In the genomic region with DNA sequence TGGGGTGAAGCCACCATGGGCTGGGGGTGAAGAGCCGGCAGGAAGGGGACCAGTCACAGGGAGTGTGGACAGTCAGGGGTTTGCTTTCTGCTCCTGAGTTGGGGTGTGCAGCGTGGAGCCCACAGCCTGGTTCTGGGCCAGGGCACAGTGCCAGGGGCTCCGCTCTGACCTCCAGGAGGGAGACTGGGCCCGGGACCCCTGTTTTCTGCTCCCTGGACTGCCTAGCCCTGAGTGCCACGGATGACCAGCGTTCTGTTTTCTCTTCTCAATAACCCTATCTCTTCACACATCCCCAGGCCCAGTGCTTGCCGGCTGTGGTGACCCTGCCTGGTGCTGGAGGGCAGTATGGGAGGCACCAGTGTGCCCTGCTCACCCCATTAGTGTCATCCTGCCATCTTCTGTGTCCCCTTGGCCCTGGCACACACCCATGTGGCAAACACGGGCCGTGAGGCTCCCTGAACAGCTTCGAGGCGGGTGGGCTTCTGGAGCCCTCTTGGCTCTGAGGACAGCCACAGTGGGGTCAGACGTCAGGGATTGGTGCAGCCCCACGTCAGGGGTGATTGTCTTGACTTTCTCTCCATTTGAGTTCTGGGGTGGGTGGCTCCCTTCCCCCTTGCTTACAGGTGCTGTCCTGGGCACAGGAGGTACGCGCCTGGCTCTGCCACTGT, we compare ENCODE assay signal across 16 cellular contexts. TPM values are rescaled to one million over a fixed set of nuclear protein-coding genes. Genes with fewer than 3 reads are reported as not detected.
A peak's percentile ranks its signal among the peaks of the same experiment; 100 is the strongest.
DNase-seq lines count a peak whose midpoint lies in the region; ATAC-seq and TF ChIP-seq lines count a peak whose summit lies in the region.
"Had no signal": no experiment of that assay in that cellular context is flagged by ENCODE, and none has a peak within 500 bp of the region (broad histone marks: within the 10 kb centered on the region; RNA-seq: fewer than 3 reads in every experiment).

No MANE protein-coding gene starts in this region.

- H2AFZ ChIP-seq in SK-N-SH (ENCODE audit: low read depth) (no peak overlapping the region), H9 (ENCODE audit: low read length) (no peak overlapping the region)

- no peak overlapping the region for H3K27ac ChIP-seq in SK-N-SH (ENCODE audit: low read depth in 2 of 2, low read length in 1 of 2)
- H3K27ac ChIP-seq in H9 (ENCODE audit: insufficient read length, low read depth, low read length), result no peak overlapping the region

- H3K4me2 ChIP-seq in SK-N-SH (no peak overlapping the region), H9 (ENCODE audit: insufficient read depth, insufficient read length, low read length) (no peak overlapping the region)
- H3K4me2 ChIP-seq: smooth muscle cell had no signal

- peaks cover 13% of the 10 kb centered on the region for H3F3A ChIP-seq in SK-N-SH (replicated peaks; ENCODE audit: insufficient read depth)

- DNase-seq in SK-N-SH (peak; percentile 13), H9 (no peak), NOMO-1 treated with DMSO at 0.1 percent for 48 hours (lab: John Stamatoyannopoulos, UW; ENCODE audit: unreplicated experiment) (no peak), Caco-2 (no peak)
- DNase-seq: activated CD4-positive, CD25-positive, alpha-beta regulatory T cell; head of caudate nucleus; KG1; NCI-H748 treated with DMSO at 0.1 percent for 48 hours; occipital lobe had no signal

- peaks cover 5 to 19% of the 10 kb centered on the region in 2 experiments for H3K36me3 ChIP-seq in SK-N-SH (replicated peaks in 1 of 2; ENCODE audit: control insufficient read depth in 1 of 2, insufficient read depth in 2 of 2, low read length in 1 of 2)
- H3K36me3 ChIP-seq in Caco-2 (ENCODE audit: control insufficient read depth, insufficient read depth, low read length), result peaks cover 4% of the 10 kb centered on the region

- CTCF ChIA-PET in SK-N-SH (lab: Yijun Ruan, JAX) (interaction anchor here (1.0 kb wide), 1 partner anchor 10 kb away, joined by 5 read pairs; the partner anchor contains the start of gene AMDHD2), Caco-2 (lab: Charles Lee) (no interaction called here)

- H2BK12ac ChIP-seq in H9 (ENCODE audit: insufficient read length, low read depth, low read length), result no peak overlapping the region

- peaks cover 10% of the 10 kb centered on the region for H3K23me2 ChIP-seq in H9 (ENCODE audit: insufficient read length, low read depth, low read length, poor library complexity, severe bottlenecking)

- no peak overlapping the region for H4K91ac ChIP-seq in H9 (ENCODE audit: insufficient read length, low read depth, low read length)

- H3K27ac Mint-ChIP-seq in H9 (peak overlapping the region in 1 of 3 experiments; percentile 76; a peak in 1 of 7 replicates), nephron (no peak overlapping the region), Caco-2 (ENCODE audit: unreplicated experiment) (no peak overlapping the region)
- peak overlapping the region; percentile 97 for H3K27ac Mint-ChIP-seq in dendritic cell treated with granulocyte-macrophage colony-stimulating factor and Interleukin-4, amounts not matched to agents 40 ng/mL and 50 ng/mL, for 4 days

- H2AK5ac ChIP-seq in H9 (ENCODE audit: insufficient read length, low read length), result no peak overlapping the region

- H2BK5ac ChIP-seq in H9 (ENCODE audit: insufficient read length, low read length), result no peak overlapping the region

- H3K4me1 ChIP-seq in SK-N-SH (ENCODE audit: control insufficient read depth in 1 of 2, insufficient read depth in 2 of 2, low read depth in 1 of 2, low read length in 1 of 2) (peaks cover 0 to 8% of the 10 kb centered on the region in 2 experiments; a peak in 2 of 4 replicates), H9 (ENCODE audit: insufficient read depth, low read length) (no peaks in the 10 kb centered on the region), Caco-2 (peaks cover 5% of the 10 kb centered on the region)

- peaks cover 4% of the 10 kb centered on the region; the same call in 1 of the 2 replicates for H3K27me3 Mint-ChIP-seq in H9 (ENCODE audit: low read depth)
- no peaks in the 10 kb centered on the region for H3K27me3 Mint-ChIP-seq in dendritic cell treated with granulocyte-macrophage colony-stimulating factor and Interleukin-4, amounts not matched to agents 40 ng/mL and 50 ng/mL, for 4 days
- H3K27me3 Mint-ChIP-seq in nephron (ENCODE audit: low read depth), result no peaks in the 10 kb centered on the region
- H3K27me3 Mint-ChIP-seq in Caco-2 (ENCODE audit: insufficient read depth, unreplicated experiment), result no peaks in the 10 kb centered on the region

- no peak overlapping the region for H3K14ac ChIP-seq in H9 (ENCODE audit: insufficient read depth, low read length)

- no peaks in the 10 kb centered on the region for H3K79me2 ChIP-seq in SK-N-SH (ENCODE audit: insufficient read depth)
- H3K79me2 ChIP-seq in H9 (ENCODE audit: insufficient read depth, low read length), result no peaks in the 10 kb centered on the region

- H3K23ac ChIP-seq in H9 (ENCODE audit: insufficient read length, low read depth, low read length), result no peak overlapping the region

- peaks cover 4 to 26% (median 9%) of the 10 kb centered on the region in 3 experiments; a peak in 6 of 7 replicates for H3K36me3 Mint-ChIP-seq in H9 (ENCODE audit: insufficient read depth in 1 of 3, low read depth in 3 of 3)
- peaks cover 66% of the 10 kb centered on the region for H3K36me3 Mint-ChIP-seq in dendritic cell treated with granulocyte-macrophage colony-stimulating factor and Interleukin-4, amounts not matched to agents 40 ng/mL and 50 ng/mL, for 4 days (ENCODE audit: low read depth)
- no peaks in the 10 kb centered on the region for H3K36me3 Mint-ChIP-seq in nephron (ENCODE audit: low read depth)
- peaks cover 30% of the 10 kb centered on the region for H3K36me3 Mint-ChIP-seq in Caco-2 (ENCODE audit: insufficient read depth, unreplicated experiment)

- no peaks in the 10 kb centered on the region for H3K79me1 ChIP-seq in H9 (ENCODE audit: insufficient read depth, low read depth, low read length, poor library complexity, severe bottlenecking)

- TF ChIP-seq CTCF in SK-N-SH (IDR thresholded peaks at IDR 0.05) (no peak), H9 (conservative IDR thresholded peaks at IDR 0.05) (no peak), nephron (IDR thresholded peaks at IDR 0.05; ENCODE audit: unreplicated experiment in 3 of 3) (no peak), Caco-2 (IDR thresholded peaks at IDR 0.05; ENCODE audit: insufficient read depth in 1 of 2, low read depth in 1 of 2, low read length in 1 of 2, severe bottlenecking in 1 of 2, unreplicated experiment in 1 of 2) (no peak)

- no peak for TF ChIP-seq EP300 in SK-N-SH (IDR thresholded peaks at IDR 0.05; ENCODE audit: borderline replicate concordance in 1 of 2, low read depth in 1 of 2, low read length in 1 of 2)

- no peak overlapping the region for H2BK15ac ChIP-seq in H9 (ENCODE audit: low read depth, low read length)

- no peak overlapping the region for H3K56ac ChIP-seq in H9 (ENCODE audit: insufficient read length, low read depth, low read length)

- H3K4me1 Mint-ChIP-seq in H9 (peaks cover 4 to 11% of the 10 kb centered on the region in 2 experiments), nephron (peaks cover 5% of the 10 kb centered on the region), Caco-2 (ENCODE audit: low read depth, unreplicated experiment) (no peaks in the 10 kb centered on the region)
- peaks cover 51% of the 10 kb centered on the region for H3K4me1 Mint-ChIP-seq in dendritic cell treated with granulocyte-macrophage colony-stimulating factor and Interleukin-4, amounts not matched to agents 40 ng/mL and 50 ng/mL, for 4 days (ENCODE audit: low read depth)

- no peaks in the 10 kb centered on the region for H3K9me2 ChIP-seq in SK-N-SH

- intact Hi-C loops in dendritic cell treated with granulocyte-macrophage colony-stimulating factor and Interleukin-4, amounts not matched to agents 40 ng/mL and 50 ng/mL, for 4 days (cut with micrococcal nuclease), result no loop called here
- intact Hi-C loops in Caco-2 (cut with micrococcal nuclease; ENCODE audit: unreplicated experiment), result no loop called here

- H4K5ac ChIP-seq in H9 (ENCODE audit: insufficient read length, low read depth, low read length), result no peak overlapping the region

- H2BK20ac ChIP-seq in H9 (ENCODE audit: low read depth, low read length, poor library complexity, severe bottlenecking), result no peak overlapping the region

- no peak for TF ChIP-seq RAD21 in SK-N-SH (IDR thresholded peaks at IDR 0.05; ENCODE audit: low read length)

- ATAC-seq in SK-N-SH treated with all-trans-retinoic acid at 6 μM for 48 hours (no peak), GM21576 (IDR thresholded peaks at IDR 0.05; ENCODE audit: unreplicated experiment) (no peak)
- ATAC-seq: left colon had no signal

- H4K20me1 ChIP-seq in SK-N-SH (ENCODE audit: insufficient read depth) (no peaks in the 10 kb centered on the region), H9 (ENCODE audit: control insufficient read depth, insufficient read depth, insufficient read length) (no peaks in the 10 kb centered on the region)

- H3K4me3 ChIP-seq in SK-N-SH (ENCODE audit: low read depth in 2 of 2, low read length in 1 of 2), result no peak overlapping the region
- H3K4me3 ChIP-seq in Caco-2 (ENCODE audit: low read depth, low read length), result no peak overlapping the region
- H3K4me3 ChIP-seq: smooth muscle cell had no signal

- H3K9me3 Mint-ChIP-seq in H9 (peaks cover 0 to 2% of the 10 kb centered on the region in 2 experiments; a peak in 1 of 5 replicates), nephron (no peaks in the 10 kb centered on the region), Caco-2 (ENCODE audit: unreplicated experiment) (no peaks in the 10 kb centered on the region)
- H3K9me3 Mint-ChIP-seq in dendritic cell treated with granulocyte-macrophage colony-stimulating factor and Interleukin-4, amounts not matched to agents 40 ng/mL and 50 ng/mL, for 4 days, result no peaks in the 10 kb centered on the region

- H3K27me3 ChIP-seq in SK-N-SH (ENCODE audit: insufficient read depth), result no peaks in the 10 kb centered on the region
- no peaks in the 10 kb centered on the region for H3K27me3 ChIP-seq in H9 (ENCODE audit: insufficient read depth, low read length)
- no peaks in the 10 kb centered on the region for H3K27me3 ChIP-seq in Caco-2 (replicated peaks; ENCODE audit: control insufficient read depth, insufficient read depth, low read length)

- H3K4ac ChIP-seq in H9 (ENCODE audit: low read depth, low read length), result no peak overlapping the region

- no TSS peak for BruUV-seq in Caco-2 (replicated peaks; lab: Mats Ljungman, UMichigan)

- no peak overlapping the region for H4K8ac ChIP-seq in H9 (replicated peaks; ENCODE audit: insufficient read length, low read depth, low read length)

- H3T11ph ChIP-seq in H9 (ENCODE audit: low read length), result no peak overlapping the region

- WGBS in SK-N-SH (ENCODE audit: low lambda C conversion rate), result 100% methylated on average over 8 of the region's 15 CpGs
- WGBS in H9 (ENCODE audit: extremely low coverage, insufficient read length, low lambda C conversion rate), result no CpG with 5 or more reads among the region's 15 CpGs

- H3K9me3 ChIP-seq in SK-N-SH, result no peaks in the 10 kb centered on the region
- H3K9me3 ChIP-seq in H9 (ENCODE audit: control insufficient read depth, low read depth, low read length), result no peaks in the 10 kb centered on the region
- no peaks in the 10 kb centered on the region for H3K9me3 ChIP-seq in Caco-2

- H3K9ac ChIP-seq in SK-N-SH (no peak overlapping the region), H9 (ENCODE audit: extremely low read depth, insufficient read length, low read length) (no peak overlapping the region)

- H3K4me3 Mint-ChIP-seq in H9, result peak overlapping the region; percentile 9 to 48; a peak in 2 of 5 replicates
- H3K4me3 Mint-ChIP-seq in dendritic cell treated with granulocyte-macrophage colony-stimulating factor and Interleukin-4, amounts not matched to agents 40 ng/mL and 50 ng/mL, for 4 days, result no peak overlapping the region
- H3K4me3 Mint-ChIP-seq in nephron, result peak overlapping the region; percentile 58 to 67 (median 66)
- H3K4me3 Mint-ChIP-seq in Caco-2 (ENCODE audit: unreplicated experiment), result no peak overlapping the region

- no peak overlapping the region for H3K18ac ChIP-seq in H9 (ENCODE audit: insufficient read length, low read depth, low read length)

- POLR2A ChIA-PET in SK-N-SH (lab: Yijun Ruan, JAX) (interaction anchor here (1.5 kb wide), 1 partner anchor 10 kb away, joined by 3 read pairs; the partner anchor contains the start of gene AMDHD2), Caco-2 (lab: Charles Lee) (no interaction called here)

- no peak overlapping the region for H2BK120ac ChIP-seq in H9 (ENCODE audit: low read depth, low read length, poor library complexity, severe bottlenecking)

RNA-seq across cellular contexts. Expression of gene CEMP1, which starts 1.1 kb away (rescaled TPM):
- not detected in 2 replicates for polyA plus RNA-seq in SK-N-SH (2012; rRNA removed)
- not detected in 2 replicates for polyA plus RNA-seq in SK-N-SH (2012; cell fraction: cytosol; rRNA removed)
- polyA plus RNA-seq in SK-N-SH (2012; cell fraction: nucleus; rRNA removed), result 0.12 TPM in 1 of 2 replicates, not detected in the other
- total RNA-seq in H9 (2021) (not detected in 2 replicates), Caco-2 (2022) (0.63 and 0.68 TPM in 2 replicates)
- total RNA-seq: A172, smooth muscle cell had no signal

RNA-seq across cellular contexts. Expression of gene PDPK1, which starts 7.7 kb away (rescaled TPM):
- 22.0 and 33.4 TPM in 2 replicates for polyA plus RNA-seq in SK-N-SH (2012; rRNA removed)
- 18.8 and 27.2 TPM in 2 replicates for polyA plus RNA-seq in SK-N-SH (2012; cell fraction: cytosol; rRNA removed)
- polyA plus RNA-seq in SK-N-SH (2012; cell fraction: nucleus; rRNA removed), result 33.6 and 52.5 TPM in 2 replicates
- total RNA-seq in H9 (2021) (32.8 and 34.0 TPM in 2 replicates), Caco-2 (2022) (60.5 and 69.8 TPM in 2 replicates)

RNA-seq across cellular contexts. Expression of gene AMDHD2, which starts 9.9 kb away (rescaled TPM):
- polyA plus RNA-seq in SK-N-SH (2012; rRNA removed), result 38.1 and 50.7 TPM in 2 replicates
- polyA plus RNA-seq in SK-N-SH (2012; cell fraction: cytosol; rRNA removed), result 10.0 and 16.0 TPM in 2 replicates
- polyA plus RNA-seq in SK-N-SH (2012; cell fraction: nucleus; rRNA removed), result 250 and 312 TPM in 2 replicates
- total RNA-seq in H9 (2021), result 56.4 and 61.5 TPM in 2 replicates
- total RNA-seq in Caco-2 (2022), result 62.3 and 67.2 TPM in 2 replicates

RNA-seq across cellular contexts. Expression of gene ATP6V0C, which starts 16.3 kb away (rescaled TPM):
- polyA plus RNA-seq in SK-N-SH (2012; rRNA removed), result 30.2 and 80.1 TPM in 2 replicates
- 61.1 and 88.7 TPM in 2 replicates for polyA plus RNA-seq in SK-N-SH (2012; cell fraction: cytosol; rRNA removed)
- polyA plus RNA-seq in SK-N-SH (2012; cell fraction: nucleus; rRNA removed), result 73.3 and 99.4 TPM in 2 replicates
- total RNA-seq in H9 (2021), result 176 and 184 TPM in 2 replicates
- total RNA-seq in Caco-2 (2022), result 200 and 204 TPM in 2 replicates

RNA-seq across cellular contexts. Expression of gene TBC1D24, which starts 55.2 kb away (rescaled TPM):
- 5.6 and 6.7 TPM in 2 replicates for polyA plus RNA-seq in SK-N-SH (2012; rRNA removed)
- polyA plus RNA-seq in SK-N-SH (2012; cell fraction: cytosol; rRNA removed), result 2.7 and 3.9 TPM in 2 replicates
- 18.3 and 20.6 TPM in 2 replicates for polyA plus RNA-seq in SK-N-SH (2012; cell fraction: nucleus; rRNA removed)
- total RNA-seq in H9 (2021) (19.0 and 19.8 TPM in 2 replicates), Caco-2 (2022) (20.8 and 22.6 TPM in 2 replicates)

Comparison
In these comparisons a context has a peak if more than half of its experiments do, and no peak if none do; other contexts are left out.
1. H3K4me3 Mint-ChIP-seq: peak in H9 (2 of 2) and nephron (3 of 3); none in dendritic cell treated with granulocyte-macrophage colony-stimulating factor and Interleukin-4, amounts not matched to agents 40 ng/mL and 50 ng/mL, for 4 days (single experiment) and Caco-2 (single experiment).